ENCODE assay signal across 8 cellular contexts in the genomic region with DNA sequence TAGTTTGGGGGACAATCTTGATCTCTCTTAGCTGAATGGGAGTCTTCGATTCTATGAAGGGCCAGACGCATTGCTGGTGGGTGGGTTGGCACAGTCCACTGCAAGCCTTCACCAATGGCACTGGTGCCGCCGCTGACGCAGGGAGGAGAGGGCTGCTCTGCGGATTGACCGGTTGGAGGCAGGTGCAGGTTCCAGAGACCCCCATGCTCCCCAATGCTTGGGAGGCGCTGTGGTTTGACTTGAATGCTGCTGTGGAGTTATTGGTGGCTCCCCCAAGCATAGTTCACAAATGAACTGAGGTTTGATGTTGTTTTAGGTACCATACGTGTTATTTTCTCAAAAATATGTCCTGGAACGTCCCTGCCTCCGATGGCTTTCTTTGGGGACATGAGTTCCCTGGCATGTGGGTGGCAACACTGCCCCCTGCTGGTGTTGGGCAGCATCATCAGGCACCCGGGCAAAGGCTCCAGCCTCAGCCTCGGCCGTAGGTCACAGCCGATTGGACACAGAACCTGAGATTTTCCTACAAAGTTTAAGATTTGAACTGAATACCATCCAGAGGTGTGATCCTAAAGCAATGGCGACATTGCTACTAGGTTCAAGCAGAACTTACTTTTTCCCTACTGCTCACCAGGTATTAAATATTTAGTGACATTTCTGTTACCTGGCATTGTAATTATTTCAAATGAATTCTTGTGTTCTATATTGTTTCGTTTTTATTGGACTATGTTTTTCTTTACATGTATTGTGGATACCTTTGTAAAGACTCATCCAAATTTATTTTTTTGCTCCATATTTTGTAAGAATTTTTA.
DNase-seq lines count a peak whose midpoint lies in the region; ATAC-seq and TF ChIP-seq lines count a peak whose summit lies in the region.

No MANE protein-coding gene starts in this region.

- H3K4me1 Mint-ChIP-seq in activated naive CD8-positive, alpha-beta T cell (ENCODE audit: low read depth), result peaks cover 18% of the 10 kb centered on the region

- H3K27ac Mint-ChIP-seq in activated naive CD8-positive, alpha-beta T cell, result no peak overlapping the region

- H3K27ac ChIP-seq in cardiac muscle cell (no peak overlapping the region), prostate gland (no peak overlapping the region), uterus (no peak overlapping the region)

- no peak overlapping the region for H3K4me3 ChIP-seq in Jurkat, Clone E6-1 (ENCODE audit: low read length)
- H3K4me3 ChIP-seq in cardiac muscle cell (no peak overlapping the region), prostate gland (no peak overlapping the region), uterus (no peak overlapping the region)

- peaks cover 3% of the 10 kb centered on the region for H3K36me3 Mint-ChIP-seq in activated naive CD8-positive, alpha-beta T cell

- DNase-seq in EH (ENCODE audit: low read depth) (peak; percentile 75), SKM-1 treated with dmso at 0.1 percent for 144 hours (lab: John Stamatoyannopoulos, UW; ENCODE audit: unreplicated experiment) (peak; percentile 46), cardiac muscle cell (ENCODE audit: low read depth in 1 of 2, low spot score in 1 of 2) (peak; percentile 76 to 78), prostate gland (ENCODE audit: low spot score) (peak; percentile 67), uterus (peak; percentile 72 to 81)
- peak; percentile 48 for DNase-seq in Jurkat, Clone E6-1 (ENCODE audit: low read depth, low spot score)

- peak; percentile 93 for ATAC-seq in GM21576 (IDR thresholded peaks at IDR 0.05; ENCODE audit: unreplicated experiment)

- intact Hi-C loops in prostate gland (cut with DNase I) (loop anchor here (2.0 to 5.0 kb wide), 3 partner anchors 98 to 227 kb away; a partner anchor contains a TSS), uterus (cut with DNase I; ENCODE audit: low total_unique reads) (loop anchor here (5.0 kb wide), 1 partner anchor 102 kb away; no protein-coding TSS in a partner anchor)

- TF ChIP-seq POLR2A in prostate gland (IDR thresholded peaks at IDR 0.05) (no peak), uterus (IDR thresholded peaks at IDR 0.05) (no peak)

- H3K4me3 Mint-ChIP-seq in activated naive CD8-positive, alpha-beta T cell, result peak overlapping the region; percentile 7

- 35% methylated on average over 17 of the region's 17 CpGs for WGBS in prostate gland

- no peaks in the 10 kb centered on the region for H3K4me1 ChIP-seq in cardiac muscle cell (ENCODE audit: low read depth)
- no peaks in the 10 kb centered on the region for H3K4me1 ChIP-seq in prostate gland (replicated peaks)
- H3K4me1 ChIP-seq in uterus, result peaks cover 0 to 4% of the 10 kb centered on the region in 2 donors

- no peaks in the 10 kb centered on the region for H3K9me3 Mint-ChIP-seq in activated naive CD8-positive, alpha-beta T cell (ENCODE audit: low read depth)

- H3K9me3 ChIP-seq in cardiac muscle cell (ENCODE audit: low read depth) (no peaks in the 10 kb centered on the region), prostate gland (no peaks in the 10 kb centered on the region), uterus (no peaks in the 10 kb centered on the region)

- H3K27me3 ChIP-seq in cardiac muscle cell, result no peaks in the 10 kb centered on the region
- H3K27me3 ChIP-seq in prostate gland (replicated peaks; ENCODE audit: insufficient read depth), result no peaks in the 10 kb centered on the region
- no peaks in the 10 kb centered on the region for H3K27me3 ChIP-seq in uterus

- H3K27me3 Mint-ChIP-seq in activated naive CD8-positive, alpha-beta T cell, result peaks cover 6% of the 10 kb centered on the region

- no peaks in the 10 kb centered on the region for H3K36me3 ChIP-seq in cardiac muscle cell
- no peaks in the 10 kb centered on the region for H3K36me3 ChIP-seq in prostate gland
- no peaks in the 10 kb centered on the region for H3K36me3 ChIP-seq in uterus

- TF ChIP-seq CTCF in cardiac muscle cell (IDR thresholded peaks at IDR 0.05; ENCODE audit: low read depth, low read length), result peak; percentile 98
- peak; percentile 95 to 96 (median 96) for TF ChIP-seq CTCF in prostate gland (IDR thresholded peaks at IDR 0.05)
- TF ChIP-seq CTCF in uterus (IDR thresholded peaks at IDR 0.05), result peak; percentile 92 to 96 (median 94)
